In the genomic region with DNA sequence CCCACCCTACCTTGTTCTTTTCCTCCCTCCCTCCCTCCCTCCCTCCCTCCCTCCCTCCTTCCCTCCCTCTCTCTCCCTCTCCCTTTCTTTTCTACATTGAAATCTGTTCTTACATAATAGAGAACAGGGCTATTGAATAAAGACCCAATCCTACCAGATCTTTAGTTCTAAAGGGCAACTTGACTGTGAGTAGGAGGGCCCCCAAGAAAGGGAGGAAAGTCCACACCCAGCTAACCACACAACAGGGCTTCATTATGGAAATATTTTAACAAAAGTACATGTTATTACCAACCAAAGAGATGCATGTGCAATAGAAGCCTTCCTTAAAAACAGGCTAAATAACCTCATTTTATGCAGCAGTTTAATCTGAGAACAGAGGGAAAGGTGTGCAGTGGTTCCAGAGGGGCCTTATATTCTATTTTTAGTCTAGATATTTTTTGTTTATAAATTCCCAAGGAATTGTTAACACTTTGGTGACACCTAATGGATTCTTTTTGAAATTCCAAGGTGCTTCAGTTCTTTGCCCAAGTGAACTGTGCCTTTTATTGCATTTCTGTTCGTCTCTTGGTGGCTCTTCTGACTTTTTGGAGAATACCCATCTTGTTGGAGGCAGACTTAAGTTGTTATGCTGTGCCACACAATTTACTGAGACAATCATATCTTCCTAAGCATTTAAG, we compare ENCODE assay signal across 9 cellular contexts.
DNase-seq lines count a peak whose midpoint lies in the region; ATAC-seq, FAIRE-seq and TF ChIP-seq lines count a peak whose summit lies in the region.
"Had no signal": no experiment of that assay in that cellular context is flagged by ENCODE, and none has a peak within 500 bp of the region (broad histone marks: within the 10 kb centered on the region; RNA-seq: fewer than 3 reads in every experiment).

No MANE protein-coding gene starts in this region.

- H3K23ac ChIP-seq in H1 (ENCODE audit: insufficient read length): no peak overlapping the region

- POLR2A ChIA-PET in H1 (lab: Charles Lee; ENCODE audit: partially characterized antibody): interaction anchor here (1.0 to 1.7 kb wide), 2 partner anchors 10 to 47 kb away, joined by 3 to 4 read pairs; no protein-coding TSS in a partner anchor

- H3K36me3 ChIP-seq in H1 (ENCODE audit: control insufficient read depth in 2 of 4, insufficient read depth in 4 of 4, low read length in 3 of 4) (peaks cover 0 to 8% (median 0%) of the 10 kb centered on the region in 4 experiments; a peak in 2 of 8 replicates), osteoblast (ENCODE audit: insufficient read depth, low read length) (peaks cover 10% of the 10 kb centered on the region), upper lobe of left lung (peaks cover 0 to 47% (median 7%) of the 10 kb centered on the region in 4 donors)

- peaks cover 39% of the 10 kb centered on the region for H3K36me3 Mint-ChIP-seq in activated CD8-positive, alpha-beta memory T cell treated with anti-CD3 and anti-CD28 coated beads, Interleukin-2, amount 10 ng/mL, durations not matched to agents 7 days and 5 days

- no peak overlapping the region for H2BK5ac ChIP-seq in H1 (ENCODE audit: low read depth, low read length)

- H3K4me2 ChIP-seq in H1 (ENCODE audit: insufficient read depth in 1 of 2, low read depth in 2 of 2, low read length in 2 of 2) (0 out of 4 replicates have a peak overlapping the region, but pooled peaks of 1 of the 2 experiments have one; percentile 2), osteoblast (ENCODE audit: insufficient read depth, low read length) (no peak overlapping the region)

- no peak overlapping the region for H2BK15ac ChIP-seq in H1 (ENCODE audit: low read length)

- no peak overlapping the region for H2BK120ac ChIP-seq in H1 (replicated peaks; ENCODE audit: low read depth, low read length)

- no peak for ATAC-seq in activated CD8-positive, alpha-beta memory T cell treated with anti-CD3 and anti-CD28 coated beads, Interleukin-2, amount 10 ng/mL, durations not matched to agents 7 days and 5 days
- no peak for ATAC-seq in upper lobe of left lung (ENCODE audit: low FRiP score in 2 of 2)

- H3K14ac ChIP-seq in H1 (ENCODE audit: insufficient read length): no peak overlapping the region

- no peak overlapping the region for H2BK12ac ChIP-seq in H1 (ENCODE audit: low read depth, low read length)

- no peak overlapping the region for H3K18ac ChIP-seq in H1 (ENCODE audit: extremely low read depth, low read length)

- peaks cover 0 to 4% of the 10 kb centered on the region in 2 experiments; a peak in 1 of 4 replicates for H3K79me2 ChIP-seq in H1 (ENCODE audit: control insufficient read depth in 1 of 2, insufficient read depth in 2 of 2, low read length in 2 of 2)
- no peaks in the 10 kb centered on the region for H3K79me2 ChIP-seq in osteoblast (ENCODE audit: insufficient read depth, low read length)

- H2BK20ac ChIP-seq in H1 (ENCODE audit: low read length): no peak overlapping the region

- no peak overlapping the region for H3K27ac ChIP-seq in H1 (ENCODE audit: low read depth, low read length)
- no peak overlapping the region for H3K27ac ChIP-seq in osteoblast (ENCODE audit: low read depth, low read length)
- peak overlapping the region in 2 of 4 donors; percentile 9 to 27 for H3K27ac ChIP-seq in upper lobe of left lung

- H3K4me3 Mint-ChIP-seq in activated CD8-positive, alpha-beta memory T cell treated with anti-CD3 and anti-CD28 coated beads, Interleukin-2, amount 10 ng/mL, durations not matched to agents 7 days and 5 days: no peak overlapping the region

- H3K27me3 ChIP-seq in H1 (replicated peaks in 1 of 4; ENCODE audit: control insufficient read depth in 3 of 4, extremely low read depth in 1 of 4, insufficient read depth in 3 of 4, low read length in 3 of 4) (no peaks in the 10 kb centered on the region), osteoblast (ENCODE audit: insufficient read depth, low read length) (no peaks in the 10 kb centered on the region), upper lobe of left lung (no peaks in the 10 kb centered on the region)

- H3K79me1 ChIP-seq in H1 (ENCODE audit: low read depth, low read length): no peaks in the 10 kb centered on the region

- no peak for FAIRE-seq in H1 (lab: Jason Lieb, UNC)

- H4K8ac ChIP-seq in H1 (ENCODE audit: extremely low read depth, insufficient read depth, low read length): no peak overlapping the region

- H3K9ac ChIP-seq in H1 (replicated peaks in 1 of 4; ENCODE audit: extremely low read depth in 1 of 4, low read depth in 3 of 4, low read length in 3 of 4): no peak overlapping the region

- H3K56ac ChIP-seq in H1 (replicated peaks; ENCODE audit: insufficient read length, low read depth, low read length): no peak overlapping the region

- TF ChIP-seq CTCF in H1 (IDR thresholded peaks at IDR 0.05; ENCODE audit: control extremely low read depth in 1 of 3, insufficient read depth in 1 of 3, low read depth in 1 of 3, low read length in 3 of 3): peak in 2 of 3 experiments; percentile 5 to 19; a peak in 1 of 4 replicates
- peak; percentile 40 for TF ChIP-seq CTCF in osteoblast (IDR thresholded peaks at IDR 0.05; ENCODE audit: extremely low read depth, low read depth, low read length)
- TF ChIP-seq CTCF in upper lobe of left lung (IDR thresholded peaks at IDR 0.05): peak in 3 of 6 experiments; percentile 34 to 41 (median 39)

- H3K4me1 ChIP-seq in H1 (replicated peaks in 1 of 4; ENCODE audit: control insufficient read depth in 3 of 4, insufficient read depth in 4 of 4, low read length in 3 of 4) (peaks cover 4 to 30% (median 20%) of the 10 kb centered on the region in 4 experiments), osteoblast (ENCODE audit: insufficient read depth, low read length) (no peaks in the 10 kb centered on the region), upper lobe of left lung (peaks cover 15 to 31% (median 25%) of the 10 kb centered on the region in 4 donors)

- TF ChIP-seq EP300 in H1 (IDR thresholded peaks at IDR 0.05; ENCODE audit: borderline replicate concordance in 1 of 2, low read depth in 2 of 2, low read length in 2 of 2): no peak
- TF ChIP-seq EP300 in upper lobe of left lung (IDR thresholded peaks at IDR 0.05): no peak

- peak; percentile 48 to 60 for TF ChIP-seq RAD21 in H1 (IDR thresholded peaks at IDR 0.05 in 1 of 2, conservative IDR thresholded peaks at IDR 0.05 in 1 of 2; ENCODE audit: low read depth in 2 of 2, low read length in 2 of 2)

- H4K20me1 ChIP-seq in H1 (replicated peaks in 1 of 2; ENCODE audit: control insufficient read depth in 1 of 2, insufficient read depth in 2 of 2, low read length in 2 of 2) (peaks cover 0 to 2% of the 10 kb centered on the region in 2 experiments), osteoblast (ENCODE audit: insufficient read depth, low read length) (no peaks in the 10 kb centered on the region)

- H4K5ac ChIP-seq in H1 (ENCODE audit: insufficient read length, low read depth, low read length): no peak overlapping the region

- no peak overlapping the region for H3K4ac ChIP-seq in H1 (replicated peaks; ENCODE audit: insufficient read length, low read depth, low read length)

- H4K91ac ChIP-seq in H1 (replicated peaks; ENCODE audit: insufficient read length, low read length): no peak overlapping the region

- H3K4me3 ChIP-seq in H1 (ENCODE audit: extremely low read depth in 1 of 4, insufficient read depth in 2 of 4, low read depth in 3 of 4, low read length in 4 of 4): no peak overlapping the region
- H3K4me3 ChIP-seq in osteoblast (ENCODE audit: insufficient read depth, low read length): no peak overlapping the region
- no peak overlapping the region for H3K4me3 ChIP-seq in upper lobe of left lung
- H3K4me3 ChIP-seq: skin epidermis had no signal

- H3K27me3 Mint-ChIP-seq in activated CD8-positive, alpha-beta memory T cell treated with anti-CD3 and anti-CD28 coated beads, Interleukin-2, amount 10 ng/mL, durations not matched to agents 7 days and 5 days: no peaks in the 10 kb centered on the region

- no peak for TF ChIP-seq POLR2A in H1 (IDR thresholded peaks at IDR 0.05; ENCODE audit: control extremely low read depth in 1 of 2, low read depth in 2 of 2, low read length in 2 of 2)
- no peak for TF ChIP-seq POLR2A in upper lobe of left lung (IDR thresholded peaks at IDR 0.05)

- H3K23me2 ChIP-seq in H1 (ENCODE audit: low read depth, low read length): peaks cover 5% of the 10 kb centered on the region; the same call in 1 of the 2 replicates

- H3K9me3 ChIP-seq in H1 (ENCODE audit: insufficient read depth in 2 of 2, low read depth in 1 of 2, low read length in 1 of 2) (no peaks in the 10 kb centered on the region), osteoblast (ENCODE audit: low read depth, low read length) (no peaks in the 10 kb centered on the region), upper lobe of left lung (no peaks in the 10 kb centered on the region)

- H3K4me1 Mint-ChIP-seq in activated CD8-positive, alpha-beta memory T cell treated with anti-CD3 and anti-CD28 coated beads, Interleukin-2, amount 10 ng/mL, durations not matched to agents 7 days and 5 days: peaks cover 43% of the 10 kb centered on the region

- no peak overlapping the region for H2AFZ ChIP-seq in H1 (ENCODE audit: low read length)
- H2AFZ ChIP-seq in osteoblast (ENCODE audit: low read length): no peak overlapping the region

- WGBS in H1 (ENCODE audit: extremely low coverage in 1 of 2, insufficient coverage in 1 of 2, insufficient read length in 1 of 2, insufficient replicate concordance in 2 of 2, low coverage in 1 of 2, low lambda C conversion rate in 2 of 2, missing lambda C conversion rate in 1 of 2), 2 experiments: 88% methylated on average over 1 of the region's 1 CpG; no CpG with 5 or more reads in 1 of the 2 experiments
- WGBS in upper lobe of left lung, 2 donors: 22 to 41% methylated on average over 1 of the region's 1 CpG

- CTCF ChIA-PET in H1 (lab: Charles Lee; ENCODE audit: partially characterized antibody): interaction anchor here (0.7 to 9.1 kb wide), 37 partner anchors 8 to 183 kb away, joined by 3 to 132 read pairs (median 5); a partner anchor contains a TSS
- CTCF ChIA-PET in activated CD8-positive, alpha-beta memory T cell treated with anti-CD3 and anti-CD28 coated beads, Interleukin-2, amount 10 ng/mL, durations not matched to agents 7 days and 5 days (lab: Charles Lee): interaction anchor here (0.9 to 5.2 kb wide), 10 partner anchors 7 to 148 kb away, joined by 3 to 113 read pairs (median 8); a partner anchor contains a TSS

- no peak overlapping the region for H3K27ac Mint-ChIP-seq in activated CD8-positive, alpha-beta memory T cell treated with anti-CD3 and anti-CD28 coated beads, Interleukin-2, amount 10 ng/mL, durations not matched to agents 7 days and 5 days

- DNase-seq in NCI-H748 (lab: John Stamatoyannopoulos, UW; ENCODE audit: unreplicated experiment): peak; percentile 51
- DNase-seq in NCI-H748 treated with DMSO at 0.1 percent for 48 hours (lab: John Stamatoyannopoulos, UW): no peak
- peak; percentile 29 for DNase-seq in NCI-H2227 (lab: John Stamatoyannopoulos, UW; ENCODE audit: unreplicated experiment)
- DNase-seq in H1 (ENCODE audit: low read depth in 1 of 2, low spot score in 2 of 2): no peak
- no peak for DNase-seq in osteoblast (ENCODE audit: insufficient read length, low spot score, missing footprints)
- no peak for DNase-seq in activated CD8-positive, alpha-beta memory T cell treated with anti-CD3 and anti-CD28 coated beads, Interleukin-2, amount 10 ng/mL, durations not matched to agents 7 days and 5 days
- no peak for DNase-seq in upper lobe of left lung
- DNase-seq in KG1 (lab: John Stamatoyannopoulos, UW): no peak

- no peak overlapping the region for H2AK5ac ChIP-seq in H1 (ENCODE audit: low read depth, low read length)

- no peaks in the 10 kb centered on the region for H3K9me3 Mint-ChIP-seq in activated CD8-positive, alpha-beta memory T cell treated with anti-CD3 and anti-CD28 coated beads, Interleukin-2, amount 10 ng/mL, durations not matched to agents 7 days and 5 days (ENCODE audit: low read depth)

Comparison
In these comparisons a context has a peak if more than half of its experiments do, and no peak if none do; other contexts are left out.
1. DNase-seq: peak in NCI-H748 (single experiment) and NCI-H2227 (single experiment); none in NCI-H748 treated with DMSO at 0.1 percent for 48 hours (single experiment), H1 (0 of 2), osteoblast (single experiment), activated CD8-positive, alpha-beta memory T cell treated with anti-CD3 and anti-CD28 coated beads, Interleukin-2, amount 10 ng/mL, durations not matched to agents 7 days and 5 days (single experiment), upper lobe of left lung (0 of 2) and KG1 (single experiment).